In genomic region chr1:211257831-211258225, GRCh38 we compare ENCODE assay signal across 8 cellular contexts. TPM values are rescaled to one million over a fixed set of nuclear protein-coding genes. Genes with fewer than 3 reads are reported as not detected.
DNase-seq lines count a peak whose midpoint lies in the region; ATAC-seq and TF ChIP-seq lines count a peak whose summit lies in the region.

No MANE protein-coding gene starts in this region.

- H3K4me3 ChIP-seq in GM12865 (ENCODE audit: low read depth, low read length) (peak overlapping the region; percentile 80), foreskin fibroblast (ENCODE audit: low read depth in 1 of 2, low read length in 2 of 2) (peak overlapping the region; percentile 87 to 95), sigmoid colon (peak overlapping the region; percentile 75 to 99 (median 94))

- H3K9me3 ChIP-seq in T-helper 17 cell (ENCODE audit: control insufficient read depth, low read length, poor library complexity, severe bottlenecking) (no peaks in the 10 kb centered on the region), sigmoid colon (no peaks in the 10 kb centered on the region)

- H3K4me3 Mint-ChIP-seq in T-helper 17 cell: peak overlapping the region; percentile 97

- H3K36me3 ChIP-seq in sigmoid colon: no peaks in the 10 kb centered on the region

- WGBS in sigmoid colon, 2 donors: 3 to 8% methylated on average over 2 of the region's 2 CpGs

- H3K27ac Mint-ChIP-seq in T-helper 17 cell: peak overlapping the region; percentile 90

- peaks cover 2% of the 10 kb centered on the region for H3K36me3 Mint-ChIP-seq in T-helper 17 cell (ENCODE audit: low read depth)

- no peak for TF ChIP-seq POLR2A in sigmoid colon (IDR thresholded peaks at IDR 0.05)

- H3K4me1 ChIP-seq in sigmoid colon: peaks cover 0 to 40% (median 32%) of the 10 kb centered on the region in 4 donors

- TF ChIP-seq CTCF in GM12865 (IDR thresholded peaks at IDR 0.05; ENCODE audit: insufficient read depth, low read depth, low read length, missing control alignments) (no peak), foreskin fibroblast (IDR thresholded peaks at IDR 0.05; ENCODE audit: low read depth, low read length) (no peak), sigmoid colon (IDR thresholded peaks at IDR 0.05) (no peak)

- no peak for DNase-seq in GM12865 (ENCODE audit: low read depth)
- no peak for DNase-seq in T-helper 17 cell
- DNase-seq in foreskin fibroblast: peak in 1 of 2 donors; percentile 27
- DNase-seq in sigmoid colon: no peak
- no peak for DNase-seq in NCI-H2171 (lab: John Stamatoyannopoulos, UW)
- DNase-seq in stimulated activated CD4-positive, alpha-beta T cell treated with anti-CD3 and anti-CD28 coated beads, Interleukin-1b, Interleukin-23, amount 100 ng/mL, for 48 hours: no peak
- no peak for DNase-seq in effector CD4-positive, alpha-beta T cell

- TF ChIP-seq EP300 in sigmoid colon (IDR thresholded peaks at IDR 0.05): no peak

- H3K4me1 Mint-ChIP-seq in T-helper 17 cell: peaks cover 13% of the 10 kb centered on the region

- no peaks in the 10 kb centered on the region for H3K27me3 ChIP-seq in sigmoid colon

- ATAC-seq in T-helper 17 cell (no peak), GM21381 (IDR thresholded peaks at IDR 0.05; ENCODE audit: unreplicated experiment) (no peak)

- H3K27me3 Mint-ChIP-seq in T-helper 17 cell: no peaks in the 10 kb centered on the region

- intact Hi-C loops in sigmoid colon (cut with DNase I): loop anchor here (2.0 to 5.0 kb wide), 3 partner anchors 69 to 569 kb away; partner anchors contain the start of genes KCNH1 and TRAF5

- peak overlapping the region; percentile 99 to 100 (median 100) for H3K27ac ChIP-seq in sigmoid colon

RNA-seq across cellular contexts. Expression of gene RCOR3, which starts 1.3 kb away (rescaled TPM):
- total RNA-seq in T-helper 17 cell (10 to 100 TPM; 58.5 to 64.0 TPM), sigmoid colon (10 to 100 TPM; 40.7 to 60.3 (median 55.7) TPM)
- 10 to 100 TPM in 2 of 3 donors, 1 to 10 TPM in 1; 7.6 to 21.3 (median 11.4) TPM for polyA plus RNA-seq in sigmoid colon
